ENCODE assay signal across 8 cellular contexts in genomic region chr4:150242820-150243458, GRCh38.
DNase-seq lines count a peak whose midpoint lies in the region; ATAC-seq and TF ChIP-seq lines count a peak whose summit lies in the region.

No MANE protein-coding gene starts in this region.

- no peak overlapping the region for H3K4me3 ChIP-seq in A673 (ENCODE audit: low read depth, low read length, poor library complexity, severe bottlenecking)
- no peak overlapping the region for H3K4me3 ChIP-seq in adrenal gland
- H3K4me3 ChIP-seq in tibial nerve: no peak overlapping the region

- H3K27me3 ChIP-seq in A673 (replicated peaks; ENCODE audit: insufficient read depth, low read depth, low read length, poor library complexity): no peaks in the 10 kb centered on the region
- H3K27me3 ChIP-seq in adrenal gland: no peaks in the 10 kb centered on the region
- no peaks in the 10 kb centered on the region for H3K27me3 ChIP-seq in tibial nerve

- H3K27ac ChIP-seq in A673 (ENCODE audit: low read depth, low read length, poor library complexity, severe bottlenecking) (no peak overlapping the region), adrenal gland (no peak overlapping the region), tibial nerve (no peak overlapping the region)

- POLR2A ChIA-PET in A673 (lab: Charles Lee; ENCODE audit: low non-redundant PET): interaction anchor here (0.7 kb wide), 1 partner anchor 18 kb away, joined by 8 read pairs; no protein-coding TSS in a partner anchor

- no peak for TF ChIP-seq EP300 in tibial nerve (IDR thresholded peaks at IDR 0.05)

- DNase-seq in A673 (ENCODE audit: low spot score) (peak; percentile 57), Daoy (ENCODE audit: low read depth) (peak; percentile 48), KBM-7 (peak; percentile 61), adrenal gland (peak in 4 of 7 donors; percentile 29 to 61 (median 49)), iPS-NIHi11 (ENCODE audit: low spot score) (peak; percentile 70), tibial nerve (ENCODE audit: low spot score in 2 of 2) (peak in 1 of 2 donors; percentile 15)
- DNase-seq in central memory CD4-positive, alpha-beta T cell: no peak

- intact Hi-C loops in A673 (cut with micrococcal nuclease; ENCODE audit: unreplicated experiment) (loop anchor here (2.0 to 5.0 kb wide), 4 partner anchors 232 to 331 kb away; no protein-coding TSS in a partner anchor), adrenal gland (cut with DNase I) (loop anchor here (10.0 kb wide), 2 partner anchors 238 to 248 kb away; no protein-coding TSS in a partner anchor)

- in situ Hi-C loops in KBM-7 (cut with MboI; ENCODE audit: low pct_unique_long_range_greater_than_20kb, low sequenced_read_pairs): no loop called here

- H3K36me3 ChIP-seq in A673 (ENCODE audit: insufficient read depth, low read length, poor library complexity, severe bottlenecking) (no peaks in the 10 kb centered on the region), adrenal gland (replicated peaks in 1 of 2) (no peaks in the 10 kb centered on the region), tibial nerve (peaks cover 0 to 9% (median 0%) of the 10 kb centered on the region in 3 donors)

- peaks cover 12% of the 10 kb centered on the region for H3K4me1 ChIP-seq in A673 (ENCODE audit: insufficient read depth, low read length, poor library complexity, severe bottlenecking)
- no peaks in the 10 kb centered on the region for H3K4me1 ChIP-seq in adrenal gland (replicated peaks in 1 of 2)
- H3K4me1 ChIP-seq in tibial nerve: no peaks in the 10 kb centered on the region

- peak; percentile 94 for TF ChIP-seq CTCF in A673 (conservative IDR thresholded peaks at IDR 0.05; ENCODE audit: low read depth, low read length)
- peak; percentile 60 to 92 (median 84) for TF ChIP-seq CTCF in adrenal gland (IDR thresholded peaks at IDR 0.05)
- peak; percentile 68 to 90 (median 79) for TF ChIP-seq CTCF in tibial nerve (IDR thresholded peaks at IDR 0.05)

- WGBS in adrenal gland, 4 donors: 42 to 50% (median 44%) methylated on average over 6 of the region's 6 CpGs
- WGBS in tibial nerve, 2 donors: 46 to 51% methylated on average over 6 of the region's 6 CpGs

- H3K9me3 ChIP-seq in A673 (ENCODE audit: low read depth, low read length, poor library complexity, severe bottlenecking) (no peaks in the 10 kb centered on the region), adrenal gland (replicated peaks in 1 of 3) (no peaks in the 10 kb centered on the region), tibial nerve (no peaks in the 10 kb centered on the region)

- CTCF ChIA-PET in A673 (lab: Charles Lee): interaction anchor here (0.6 to 1.0 kb wide), 7 partner anchors 12 to 624 kb away, joined by 3 to 4 read pairs (median 3); no protein-coding TSS in a partner anchor

- BruUV-seq in A673 (replicated peaks; lab: Mats Ljungman, UMichigan): no TSS peak

- no peak for ATAC-seq in esophagus mucosa

- TF ChIP-seq POLR2A in adrenal gland (IDR thresholded peaks at IDR 0.05) (no peak), tibial nerve (IDR thresholded peaks at IDR 0.05) (no peak)
